8 cellular contexts compared by ENCODE assay signal in the genomic region with DNA sequence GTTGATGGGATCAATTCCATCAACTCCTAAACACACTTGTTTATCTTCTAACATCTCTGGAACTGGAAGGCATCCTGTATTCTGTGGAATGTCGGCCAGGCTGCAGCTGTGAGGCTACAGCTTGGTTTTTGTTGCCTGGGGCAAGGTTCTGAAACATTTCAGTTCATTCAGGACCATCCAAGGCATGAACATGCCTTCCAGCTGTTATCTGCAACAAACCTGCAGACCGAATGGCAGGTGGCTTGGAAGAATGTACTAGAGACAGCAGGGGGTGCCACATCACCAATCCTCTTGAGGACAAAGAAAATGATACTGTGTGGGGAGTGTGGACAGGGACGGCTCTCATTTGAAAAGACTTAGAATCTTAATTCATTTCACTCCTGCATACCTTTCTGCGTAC. TPM values are rescaled to one million over a fixed set of nuclear protein-coding genes. Genes with fewer than 3 reads are reported as not detected.
DNase-seq lines count a peak whose midpoint lies in the region; ATAC-seq and TF ChIP-seq lines count a peak whose summit lies in the region.

No MANE protein-coding gene starts in this region.

- no peak overlapping the region for H3K4me3 ChIP-seq in lower lobe of right lung

- POLR2A ChIA-PET in activated CD4-positive, alpha-beta T cell treated with anti-CD3 and anti-CD28 coated beads, Interleukin-2, amount 10 ng/mL, durations not matched to agents 7 days and 5 days (lab: Charles Lee): no interaction called here

- H3K4me1 Mint-ChIP-seq in activated CD4-positive, alpha-beta T cell treated with anti-CD3 and anti-CD28 coated beads, Interleukin-2, amount 10 ng/mL, durations not matched to agents 7 days and 5 days: peaks cover 4% of the 10 kb centered on the region

- H3K9me3 Mint-ChIP-seq in activated CD4-positive, alpha-beta T cell treated with anti-CD3 and anti-CD28 coated beads, Interleukin-2, amount 10 ng/mL, durations not matched to agents 7 days and 5 days: peaks cover 4% of the 10 kb centered on the region

- no peak overlapping the region for H3K27ac ChIP-seq in lower lobe of right lung

- CTCF ChIA-PET in activated CD4-positive, alpha-beta T cell treated with anti-CD3 and anti-CD28 coated beads, Interleukin-2, amount 10 ng/mL, durations not matched to agents 7 days and 5 days (lab: Charles Lee): no interaction called here

- H3K27me3 ChIP-seq in lower lobe of right lung (ENCODE audit: low read depth): no peaks in the 10 kb centered on the region

- DNase-seq in activated CD4-positive, alpha-beta T cell treated with anti-CD3 and anti-CD28 coated beads, Interleukin-2, amount 10 ng/mL, durations not matched to agents 7 days and 5 days: peak; percentile 46
- no peak for DNase-seq in activated CD4-positive, alpha-beta T cell treated with anti-CD3 and anti-CD28 coated beads for 1 hour
- DNase-seq in NCI-H187 treated with DMSO at 0.1 percent for 48 hours (lab: John Stamatoyannopoulos, UW) (peak; percentile 31), amniotic epithelial cell (ENCODE audit: low read depth) (peak; percentile 32), lower lobe of right lung (no peak), putamen (ENCODE audit: low spot score) (no peak)

- no peaks in the 10 kb centered on the region for H3K9me3 ChIP-seq in lower lobe of right lung

- H3K36me3 Mint-ChIP-seq in activated CD4-positive, alpha-beta T cell treated with anti-CD3 and anti-CD28 coated beads, Interleukin-2, amount 10 ng/mL, durations not matched to agents 7 days and 5 days (ENCODE audit: low read depth): no peaks in the 10 kb centered on the region

- intact Hi-C loops in lower lobe of right lung (cut with DNase I): no loop called here

- no peaks in the 10 kb centered on the region for H3K36me3 ChIP-seq in lower lobe of right lung

- no peak overlapping the region for H3K4me3 Mint-ChIP-seq in activated CD4-positive, alpha-beta T cell treated with anti-CD3 and anti-CD28 coated beads, Interleukin-2, amount 10 ng/mL, durations not matched to agents 7 days and 5 days

- TF ChIP-seq CTCF in lower lobe of right lung (IDR thresholded peaks at IDR 0.05): peak; percentile 47

- no peak overlapping the region for H3K27ac Mint-ChIP-seq in activated CD4-positive, alpha-beta T cell treated with anti-CD3 and anti-CD28 coated beads, Interleukin-2, amount 10 ng/mL, durations not matched to agents 7 days and 5 days

- no peaks in the 10 kb centered on the region for H3K4me1 ChIP-seq in lower lobe of right lung

- H3K27me3 Mint-ChIP-seq in activated CD4-positive, alpha-beta T cell treated with anti-CD3 and anti-CD28 coated beads, Interleukin-2, amount 10 ng/mL, durations not matched to agents 7 days and 5 days: peaks cover 11% of the 10 kb centered on the region

- ATAC-seq in lower lobe of right lung: peak; percentile 54 to 58
- ATAC-seq in GM19452 (IDR thresholded peaks at IDR 0.05; ENCODE audit: unreplicated experiment): no peak
- ATAC-seq in HG02840 (IDR thresholded peaks at IDR 0.05; ENCODE audit: low FRiP score, unreplicated experiment): no peak

RNA-seq across cellular contexts. Expression of a gene that starts 12.4 kb away (rescaled TPM):
- total RNA-seq in activated CD4-positive, alpha-beta T cell treated with anti-CD3 and anti-CD28 coated beads, Interleukin-2, amount 10 ng/mL, durations not matched to agents 7 days and 5 days: under 1 TPM in 1 of 2 experiments, not detected in 1; 0.05 TPM
- total RNA-seq in lower lobe of right lung: 0.24 TPM

RNA-seq across cellular contexts. Expression of a gene that starts 34.1 kb away (rescaled TPM):
- under 1 TPM; 0.37 to 0.84 TPM for total RNA-seq in activated CD4-positive, alpha-beta T cell treated with anti-CD3 and anti-CD28 coated beads, Interleukin-2, amount 10 ng/mL, durations not matched to agents 7 days and 5 days
- total RNA-seq in lower lobe of right lung: 9.7 TPM

Comparison
In these comparisons a context has a peak if more than half of its experiments do, and no peak if none do; other contexts are left out.
1. DNase-seq: peak in activated CD4-positive, alpha-beta T cell treated with anti-CD3 and anti-CD28 coated beads, Interleukin-2, amount 10 ng/mL, durations not matched to agents 7 days and 5 days (single experiment), NCI-H187 treated with DMSO at 0.1 percent for 48 hours (single experiment) and amniotic epithelial cell (single experiment); none in activated CD4-positive, alpha-beta T cell treated with anti-CD3 and anti-CD28 coated beads for 1 hour (single experiment), lower lobe of right lung (single experiment) and putamen (single experiment).
2. ATAC-seq: peak in lower lobe of right lung (2 of 2); none in GM19452 (single experiment) and HG02840 (single experiment).